Comparison of ENCODE assay signal across 1 cellular context in the genomic region with DNA sequence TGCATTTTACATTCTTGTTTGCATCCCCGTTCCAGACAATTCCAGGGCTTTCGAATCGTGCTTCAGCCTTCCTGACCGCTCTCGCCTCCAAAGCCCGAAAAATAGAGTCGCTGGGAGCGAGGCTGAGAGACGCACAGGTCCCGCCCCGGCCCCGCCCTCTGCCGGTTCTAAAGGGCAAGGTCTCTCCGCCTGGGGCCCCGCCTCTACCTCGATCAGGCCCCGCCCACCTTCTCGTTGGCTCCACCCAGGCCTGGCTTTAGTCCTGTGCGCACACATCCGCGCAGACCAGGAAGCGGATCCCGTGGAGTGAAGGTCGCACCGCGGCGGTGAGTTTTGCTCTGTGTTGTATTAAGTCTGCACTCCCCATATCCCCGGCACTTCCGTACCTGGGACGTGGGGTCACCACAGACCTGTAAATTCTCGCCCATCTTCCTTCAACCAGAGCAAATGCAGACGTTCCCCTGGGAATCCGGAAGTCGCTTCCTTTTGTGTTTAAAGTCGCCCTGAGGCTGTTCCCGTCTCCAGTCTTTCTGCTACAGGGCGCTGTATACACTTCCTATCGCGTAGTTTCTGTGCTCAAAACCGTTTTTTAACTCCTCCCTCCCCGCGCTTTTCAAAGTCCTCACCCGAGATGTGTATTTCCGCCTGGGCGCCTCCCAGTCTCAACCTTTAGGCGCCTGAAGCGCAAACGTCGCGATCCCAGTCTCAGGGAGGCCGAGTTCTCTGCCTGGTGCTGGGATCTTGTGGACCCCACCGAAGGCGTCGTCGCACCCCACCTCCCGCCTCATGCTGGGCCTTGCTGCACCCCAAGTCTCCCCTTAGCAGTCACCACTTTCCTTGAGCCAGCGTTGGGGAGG.
TF ChIP-seq lines count a peak whose summit lies in the region.

A gene (plus strand): TSS at position 283 of the 857 bp plus-strand sequence. CDS start 3,861 bp downstream, outside the sequence.

TF ChIP-seq in K562, 482 proteins besides CTCF, POLR2A, EP300 and RAD21 (continued from another document and continues in another):
- TF ChIP-seq, protein P1, sequence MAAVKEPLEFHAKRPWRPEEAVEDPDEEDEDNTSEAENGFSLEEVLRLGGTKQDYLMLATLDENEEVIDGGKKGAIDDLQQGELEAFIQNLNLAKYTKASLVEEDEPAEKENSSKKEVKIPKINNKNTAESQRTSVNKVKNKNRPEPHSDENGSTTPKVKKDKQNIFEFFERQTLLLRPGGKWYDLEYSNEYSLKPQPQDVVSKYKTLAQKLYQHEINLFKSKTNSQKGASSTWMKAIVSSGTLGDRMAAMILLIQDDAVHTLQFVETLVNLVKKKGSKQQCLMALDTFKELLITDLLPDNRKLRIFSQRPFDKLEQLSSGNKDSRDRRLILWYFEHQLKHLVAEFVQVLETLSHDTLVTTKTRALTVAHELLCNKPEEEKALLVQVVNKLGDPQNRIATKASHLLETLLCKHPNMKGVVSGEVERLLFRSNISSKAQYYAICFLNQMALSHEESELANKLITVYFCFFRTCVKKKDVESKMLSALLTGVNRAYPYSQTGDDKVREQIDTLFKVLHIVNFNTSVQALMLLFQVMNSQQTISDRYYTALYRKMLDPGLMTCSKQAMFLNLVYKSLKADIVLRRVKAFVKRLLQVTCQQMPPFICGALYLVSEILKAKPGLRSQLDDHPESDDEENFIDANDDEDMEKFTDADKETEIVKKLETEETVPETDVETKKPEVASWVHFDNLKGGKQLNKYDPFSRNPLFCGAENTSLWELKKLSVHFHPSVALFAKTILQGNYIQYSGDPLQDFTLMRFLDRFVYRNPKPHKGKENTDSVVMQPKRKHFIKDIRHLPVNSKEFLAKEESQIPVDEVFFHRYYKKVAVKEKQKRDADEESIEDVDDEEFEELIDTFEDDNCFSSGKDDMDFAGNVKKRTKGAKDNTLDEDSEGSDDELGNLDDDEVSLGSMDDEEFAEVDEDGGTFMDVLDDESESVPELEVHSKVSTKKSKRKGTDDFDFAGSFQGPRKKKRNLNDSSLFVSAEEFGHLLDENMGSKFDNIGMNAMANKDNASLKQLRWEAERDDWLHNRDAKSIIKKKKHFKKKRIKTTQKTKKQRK (IDR thresholded peaks at IDR 0.05; ENCODE audit: borderline replicate concordance, low read depth, low read length): no peak
- TF ChIP-seq, protein P2, sequence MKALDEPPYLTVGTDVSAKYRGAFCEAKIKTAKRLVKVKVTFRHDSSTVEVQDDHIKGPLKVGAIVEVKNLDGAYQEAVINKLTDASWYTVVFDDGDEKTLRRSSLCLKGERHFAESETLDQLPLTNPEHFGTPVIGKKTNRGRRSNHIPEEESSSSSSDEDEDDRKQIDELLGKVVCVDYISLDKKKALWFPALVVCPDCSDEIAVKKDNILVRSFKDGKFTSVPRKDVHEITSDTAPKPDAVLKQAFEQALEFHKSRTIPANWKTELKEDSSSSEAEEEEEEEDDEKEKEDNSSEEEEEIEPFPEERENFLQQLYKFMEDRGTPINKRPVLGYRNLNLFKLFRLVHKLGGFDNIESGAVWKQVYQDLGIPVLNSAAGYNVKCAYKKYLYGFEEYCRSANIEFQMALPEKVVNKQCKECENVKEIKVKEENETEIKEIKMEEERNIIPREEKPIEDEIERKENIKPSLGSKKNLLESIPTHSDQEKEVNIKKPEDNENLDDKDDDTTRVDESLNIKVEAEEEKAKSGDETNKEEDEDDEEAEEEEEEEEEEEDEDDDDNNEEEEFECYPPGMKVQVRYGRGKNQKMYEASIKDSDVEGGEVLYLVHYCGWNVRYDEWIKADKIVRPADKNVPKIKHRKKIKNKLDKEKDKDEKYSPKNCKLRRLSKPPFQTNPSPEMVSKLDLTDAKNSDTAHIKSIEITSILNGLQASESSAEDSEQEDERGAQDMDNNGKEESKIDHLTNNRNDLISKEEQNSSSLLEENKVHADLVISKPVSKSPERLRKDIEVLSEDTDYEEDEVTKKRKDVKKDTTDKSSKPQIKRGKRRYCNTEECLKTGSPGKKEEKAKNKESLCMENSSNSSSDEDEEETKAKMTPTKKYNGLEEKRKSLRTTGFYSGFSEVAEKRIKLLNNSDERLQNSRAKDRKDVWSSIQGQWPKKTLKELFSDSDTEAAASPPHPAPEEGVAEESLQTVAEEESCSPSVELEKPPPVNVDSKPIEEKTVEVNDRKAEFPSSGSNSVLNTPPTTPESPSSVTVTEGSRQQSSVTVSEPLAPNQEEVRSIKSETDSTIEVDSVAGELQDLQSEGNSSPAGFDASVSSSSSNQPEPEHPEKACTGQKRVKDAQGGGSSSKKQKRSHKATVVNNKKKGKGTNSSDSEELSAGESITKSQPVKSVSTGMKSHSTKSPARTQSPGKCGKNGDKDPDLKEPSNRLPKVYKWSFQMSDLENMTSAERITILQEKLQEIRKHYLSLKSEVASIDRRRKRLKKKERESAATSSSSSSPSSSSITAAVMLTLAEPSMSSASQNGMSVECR (CRISPR knock-in tag; IDR thresholded peaks at IDR 0.05): peak; percentile 79
- TF ChIP-seq ELF2 (CRISPR knock-in tag; IDR thresholded peaks at IDR 0.05): peak; percentile 98
- TF ChIP-seq PHF8 (IDR thresholded peaks at IDR 0.05; ENCODE audit: borderline replicate concordance, low read length): peak; percentile 81
- TF ChIP-seq, protein P3, sequence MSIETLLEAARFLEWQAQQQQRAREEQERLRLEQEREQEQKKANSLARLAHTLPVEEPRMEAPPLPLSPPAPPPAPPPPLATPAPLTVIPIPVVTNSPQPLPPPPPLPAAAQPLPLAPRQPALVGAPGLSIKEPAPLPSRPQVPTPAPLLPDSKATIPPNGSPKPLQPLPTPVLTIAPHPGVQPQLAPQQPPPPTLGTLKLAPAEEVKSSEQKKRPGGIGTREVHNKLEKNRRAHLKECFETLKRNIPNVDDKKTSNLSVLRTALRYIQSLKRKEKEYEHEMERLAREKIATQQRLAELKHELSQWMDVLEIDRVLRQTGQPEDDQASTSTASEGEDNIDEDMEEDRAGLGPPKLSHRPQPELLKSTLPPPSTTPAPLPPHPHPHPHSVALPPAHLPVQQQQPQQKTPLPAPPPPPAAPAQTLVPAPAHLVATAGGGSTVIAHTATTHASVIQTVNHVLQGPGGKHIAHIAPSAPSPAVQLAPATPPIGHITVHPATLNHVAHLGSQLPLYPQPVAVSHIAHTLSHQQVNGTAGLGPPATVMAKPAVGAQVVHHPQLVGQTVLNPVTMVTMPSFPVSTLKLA (conservative IDR thresholded peaks at IDR 0.05): peak in 1 of 2 experiments; percentile 80; a peak in 3 of 4 replicates
- TF ChIP-seq TBP (optimal IDR thresholded peaks at IDR 0.05; ENCODE audit: low read depth, low read length): peak; percentile 70
- TF ChIP-seq MAZ (CRISPR knock-in tag; conservative IDR thresholded peaks at IDR 0.05 in 1 of 2, IDR thresholded peaks at IDR 0.05 in 1 of 2): peak in 1 of 2 experiments; percentile 68; a peak in 2 of 4 replicates
- TF ChIP-seq, protein P4, sequence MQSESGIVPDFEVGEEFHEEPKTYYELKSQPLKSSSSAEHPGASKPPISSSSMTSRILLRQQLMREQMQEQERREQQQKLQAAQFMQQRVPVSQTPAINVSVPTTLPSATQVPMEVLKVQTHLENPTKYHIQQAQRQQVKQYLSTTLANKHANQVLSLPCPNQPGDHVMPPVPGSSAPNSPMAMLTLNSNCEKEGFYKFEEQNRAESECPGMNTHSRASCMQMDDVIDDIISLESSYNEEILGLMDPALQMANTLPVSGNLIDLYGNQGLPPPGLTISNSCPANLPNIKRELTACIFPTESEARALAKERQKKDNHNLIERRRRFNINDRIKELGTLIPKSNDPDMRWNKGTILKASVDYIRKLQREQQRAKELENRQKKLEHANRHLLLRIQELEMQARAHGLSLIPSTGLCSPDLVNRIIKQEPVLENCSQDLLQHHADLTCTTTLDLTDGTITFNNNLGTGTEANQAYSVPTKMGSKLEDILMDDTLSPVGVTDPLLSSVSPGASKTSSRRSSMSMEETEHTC (IDR thresholded peaks at IDR 0.05): no peak
- TF ChIP-seq HDAC1 (IDR thresholded peaks at IDR 0.05): peak in 1 of 2 experiments; percentile 82; a peak in 2 of 4 replicates
- no peak for TF ChIP-seq ZNF76 (CRISPR knock-in tag; IDR thresholded peaks at IDR 0.05; ENCODE audit: borderline replicate concordance)
- no peak for TF ChIP-seq RBBP5 (IDR thresholded peaks at IDR 0.05; ENCODE audit: borderline replicate concordance, insufficient read depth, low read length, poor library complexity, severe bottlenecking)
- 0 out of 2 replicates have a peak, but pooled peaks have one; percentile 9 for TF ChIP-seq ARID1B (IDR thresholded peaks at IDR 0.05)
- peak; percentile 74 for TF ChIP-seq POLR2AphosphoS5 (IDR thresholded peaks at IDR 0.05; ENCODE audit: control insufficient read depth, insufficient read depth, low read depth, low read length)
- TF ChIP-seq PRMT5 (CRISPR knock-in tag; IDR thresholded peaks at IDR 0.05): no peak
- TF ChIP-seq RB1 (IDR thresholded peaks at IDR 0.05; ENCODE audit: low read depth): peak; percentile 26; the same call in 1 of the 2 replicates
- peak; percentile 20; the same call in 1 of the 2 replicates for TF ChIP-seq XRCC5 (IDR thresholded peaks at IDR 0.05; ENCODE audit: low read depth, low read length)
- peak; percentile 95 to 96 for TF ChIP-seq NRF1 (conservative IDR thresholded peaks at IDR 0.05 in 1 of 2, IDR thresholded peaks at IDR 0.05 in 1 of 2)
- TF ChIP-seq, protein P5, sequence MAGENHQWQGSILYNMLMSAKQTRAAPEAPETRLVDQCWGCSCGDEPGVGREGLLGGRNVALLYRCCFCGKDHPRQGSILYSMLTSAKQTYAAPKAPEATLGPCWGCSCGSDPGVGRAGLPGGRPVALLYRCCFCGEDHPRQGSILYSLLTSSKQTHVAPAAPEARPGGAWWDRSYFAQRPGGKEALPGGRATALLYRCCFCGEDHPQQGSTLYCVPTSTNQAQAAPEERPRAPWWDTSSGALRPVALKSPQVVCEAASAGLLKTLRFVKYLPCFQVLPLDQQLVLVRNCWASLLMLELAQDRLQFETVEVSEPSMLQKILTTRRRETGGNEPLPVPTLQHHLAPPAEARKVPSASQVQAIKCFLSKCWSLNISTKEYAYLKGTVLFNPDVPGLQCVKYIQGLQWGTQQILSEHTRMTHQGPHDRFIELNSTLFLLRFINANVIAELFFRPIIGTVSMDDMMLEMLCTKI (IDR thresholded peaks at IDR 0.05; ENCODE audit: partially characterized antibody): no peak
- no peak for TF ChIP-seq CBX8 (IDR thresholded peaks at IDR 0.05; ENCODE audit: borderline replicate concordance, extremely low read depth, low read depth, low read length, poor library complexity, severe bottlenecking)
- TF ChIP-seq ASH1L (IDR thresholded peaks at IDR 0.05; ENCODE audit: borderline replicate concordance, low read depth, partially characterized antibody): peak; percentile 75
- TF ChIP-seq, protein P6, sequence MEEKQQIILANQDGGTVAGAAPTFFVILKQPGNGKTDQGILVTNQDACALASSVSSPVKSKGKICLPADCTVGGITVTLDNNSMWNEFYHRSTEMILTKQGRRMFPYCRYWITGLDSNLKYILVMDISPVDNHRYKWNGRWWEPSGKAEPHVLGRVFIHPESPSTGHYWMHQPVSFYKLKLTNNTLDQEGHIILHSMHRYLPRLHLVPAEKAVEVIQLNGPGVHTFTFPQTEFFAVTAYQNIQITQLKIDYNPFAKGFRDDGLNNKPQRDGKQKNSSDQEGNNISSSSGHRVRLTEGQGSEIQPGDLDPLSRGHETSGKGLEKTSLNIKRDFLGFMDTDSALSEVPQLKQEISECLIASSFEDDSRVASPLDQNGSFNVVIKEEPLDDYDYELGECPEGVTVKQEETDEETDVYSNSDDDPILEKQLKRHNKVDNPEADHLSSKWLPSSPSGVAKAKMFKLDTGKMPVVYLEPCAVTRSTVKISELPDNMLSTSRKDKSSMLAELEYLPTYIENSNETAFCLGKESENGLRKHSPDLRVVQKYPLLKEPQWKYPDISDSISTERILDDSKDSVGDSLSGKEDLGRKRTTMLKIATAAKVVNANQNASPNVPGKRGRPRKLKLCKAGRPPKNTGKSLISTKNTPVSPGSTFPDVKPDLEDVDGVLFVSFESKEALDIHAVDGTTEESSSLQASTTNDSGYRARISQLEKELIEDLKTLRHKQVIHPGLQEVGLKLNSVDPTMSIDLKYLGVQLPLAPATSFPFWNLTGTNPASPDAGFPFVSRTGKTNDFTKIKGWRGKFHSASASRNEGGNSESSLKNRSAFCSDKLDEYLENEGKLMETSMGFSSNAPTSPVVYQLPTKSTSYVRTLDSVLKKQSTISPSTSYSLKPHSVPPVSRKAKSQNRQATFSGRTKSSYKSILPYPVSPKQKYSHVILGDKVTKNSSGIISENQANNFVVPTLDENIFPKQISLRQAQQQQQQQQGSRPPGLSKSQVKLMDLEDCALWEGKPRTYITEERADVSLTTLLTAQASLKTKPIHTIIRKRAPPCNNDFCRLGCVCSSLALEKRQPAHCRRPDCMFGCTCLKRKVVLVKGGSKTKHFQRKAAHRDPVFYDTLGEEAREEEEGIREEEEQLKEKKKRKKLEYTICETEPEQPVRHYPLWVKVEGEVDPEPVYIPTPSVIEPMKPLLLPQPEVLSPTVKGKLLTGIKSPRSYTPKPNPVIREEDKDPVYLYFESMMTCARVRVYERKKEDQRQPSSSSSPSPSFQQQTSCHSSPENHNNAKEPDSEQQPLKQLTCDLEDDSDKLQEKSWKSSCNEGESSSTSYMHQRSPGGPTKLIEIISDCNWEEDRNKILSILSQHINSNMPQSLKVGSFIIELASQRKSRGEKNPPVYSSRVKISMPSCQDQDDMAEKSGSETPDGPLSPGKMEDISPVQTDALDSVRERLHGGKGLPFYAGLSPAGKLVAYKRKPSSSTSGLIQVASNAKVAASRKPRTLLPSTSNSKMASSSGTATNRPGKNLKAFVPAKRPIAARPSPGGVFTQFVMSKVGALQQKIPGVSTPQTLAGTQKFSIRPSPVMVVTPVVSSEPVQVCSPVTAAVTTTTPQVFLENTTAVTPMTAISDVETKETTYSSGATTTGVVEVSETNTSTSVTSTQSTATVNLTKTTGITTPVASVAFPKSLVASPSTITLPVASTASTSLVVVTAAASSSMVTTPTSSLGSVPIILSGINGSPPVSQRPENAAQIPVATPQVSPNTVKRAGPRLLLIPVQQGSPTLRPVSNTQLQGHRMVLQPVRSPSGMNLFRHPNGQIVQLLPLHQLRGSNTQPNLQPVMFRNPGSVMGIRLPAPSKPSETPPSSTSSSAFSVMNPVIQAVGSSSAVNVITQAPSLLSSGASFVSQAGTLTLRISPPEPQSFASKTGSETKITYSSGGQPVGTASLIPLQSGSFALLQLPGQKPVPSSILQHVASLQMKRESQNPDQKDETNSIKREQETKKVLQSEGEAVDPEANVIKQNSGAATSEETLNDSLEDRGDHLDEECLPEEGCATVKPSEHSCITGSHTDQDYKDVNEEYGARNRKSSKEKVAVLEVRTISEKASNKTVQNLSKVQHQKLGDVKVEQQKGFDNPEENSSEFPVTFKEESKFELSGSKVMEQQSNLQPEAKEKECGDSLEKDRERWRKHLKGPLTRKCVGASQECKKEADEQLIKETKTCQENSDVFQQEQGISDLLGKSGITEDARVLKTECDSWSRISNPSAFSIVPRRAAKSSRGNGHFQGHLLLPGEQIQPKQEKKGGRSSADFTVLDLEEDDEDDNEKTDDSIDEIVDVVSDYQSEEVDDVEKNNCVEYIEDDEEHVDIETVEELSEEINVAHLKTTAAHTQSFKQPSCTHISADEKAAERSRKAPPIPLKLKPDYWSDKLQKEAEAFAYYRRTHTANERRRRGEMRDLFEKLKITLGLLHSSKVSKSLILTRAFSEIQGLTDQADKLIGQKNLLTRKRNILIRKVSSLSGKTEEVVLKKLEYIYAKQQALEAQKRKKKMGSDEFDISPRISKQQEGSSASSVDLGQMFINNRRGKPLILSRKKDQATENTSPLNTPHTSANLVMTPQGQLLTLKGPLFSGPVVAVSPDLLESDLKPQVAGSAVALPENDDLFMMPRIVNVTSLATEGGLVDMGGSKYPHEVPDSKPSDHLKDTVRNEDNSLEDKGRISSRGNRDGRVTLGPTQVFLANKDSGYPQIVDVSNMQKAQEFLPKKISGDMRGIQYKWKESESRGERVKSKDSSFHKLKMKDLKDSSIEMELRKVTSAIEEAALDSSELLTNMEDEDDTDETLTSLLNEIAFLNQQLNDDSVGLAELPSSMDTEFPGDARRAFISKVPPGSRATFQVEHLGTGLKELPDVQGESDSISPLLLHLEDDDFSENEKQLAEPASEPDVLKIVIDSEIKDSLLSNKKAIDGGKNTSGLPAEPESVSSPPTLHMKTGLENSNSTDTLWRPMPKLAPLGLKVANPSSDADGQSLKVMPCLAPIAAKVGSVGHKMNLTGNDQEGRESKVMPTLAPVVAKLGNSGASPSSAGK (IDR thresholded peaks at IDR 0.05): peak; percentile 79
